29 cellular contexts compared by ENCODE assay signal in the genomic region with DNA sequence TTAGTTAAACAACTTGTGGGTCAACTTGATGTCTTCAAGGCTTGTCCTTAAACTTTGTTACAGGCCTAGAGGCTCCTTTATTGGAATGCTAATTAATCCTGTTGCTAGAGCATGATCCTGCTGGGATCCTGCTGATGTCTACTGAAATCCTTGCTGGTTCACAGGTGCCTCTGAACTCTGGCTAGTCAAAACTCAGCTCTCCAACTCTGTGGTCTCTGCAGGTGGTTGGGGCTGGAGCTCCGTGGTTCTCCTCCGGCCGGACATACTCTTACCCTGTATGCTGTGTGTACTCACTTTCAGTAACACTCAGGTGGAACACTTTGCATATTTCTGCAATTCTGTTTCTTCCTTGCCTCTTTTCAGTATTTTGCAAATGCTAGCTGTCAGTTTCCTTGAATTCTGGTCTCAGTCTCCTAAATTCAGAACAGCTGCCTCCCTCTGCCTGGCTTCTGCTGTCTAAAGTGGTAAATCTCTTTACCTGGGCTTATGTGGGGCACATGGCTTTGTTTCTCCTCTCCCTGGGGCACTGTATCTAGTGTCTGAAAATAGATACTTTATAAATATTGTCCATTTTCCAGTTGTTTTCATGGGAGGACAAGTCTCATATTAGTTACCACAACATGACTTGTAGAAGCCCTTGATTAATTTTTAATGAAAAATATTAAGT.
DNase-seq lines count a peak whose midpoint lies in the region; ATAC-seq, FAIRE-seq and TF ChIP-seq lines count a peak whose summit lies in the region.
"Had no signal": no experiment of that assay in that cellular context is flagged by ENCODE, and none has a peak within 500 bp of the region (broad histone marks: within the 10 kb centered on the region; RNA-seq: fewer than 3 reads in every experiment).

No MANE protein-coding gene starts in this region.

- H3K9ac ChIP-seq in GM12878 (ENCODE audit: control insufficient read depth, insufficient read depth, low read length), result no peak overlapping the region
- H3K9ac ChIP-seq: SK-N-SH had no signal

- H3K4me3 ChIP-seq in GM12878, result no peak overlapping the region
- no peak overlapping the region for H3K4me3 ChIP-seq in transverse colon
- H3K4me3 ChIP-seq: ovary had no signal

- peaks cover 18% of the 10 kb centered on the region for H3K4me1 ChIP-seq in GM12878 (ENCODE audit: control insufficient read depth, insufficient read depth, low read length)
- no peaks in the 10 kb centered on the region for H3K4me1 ChIP-seq in transverse colon
- H3K4me1 ChIP-seq: BE2C had no signal

- H3K9me3 ChIP-seq in GM12878 (replicated peaks; ENCODE audit: control insufficient read depth, insufficient read depth, low read length), result no peaks in the 10 kb centered on the region
- H3K9me3 ChIP-seq in transverse colon, result no peaks in the 10 kb centered on the region
- H3K9me3 ChIP-seq: BE2C, ovary, SK-N-SH had no signal

- intact Hi-C loops in GM12878 (cut with micrococcal nuclease; ENCODE audit: unreplicated experiment) (no loop called here), transverse colon (cut with DNase I; ENCODE audit: low total_unique reads) (no loop called here)

- BruUV-seq in GM12878 (replicated peaks; lab: Mats Ljungman, UMichigan), result no TSS peak

- no peaks in the 10 kb centered on the region; a peak in 1 of 4 replicates for H3K36me3 ChIP-seq in GM12878 (ENCODE audit: control insufficient read depth in 2 of 2, insufficient read depth in 2 of 2, low read length in 1 of 2)
- H3K36me3 ChIP-seq in transverse colon, result peaks cover 0 to 5% (median 2%) of the 10 kb centered on the region in 4 donors
- H3K36me3 ChIP-seq: BE2C, ovary had no signal

- no peak overlapping the region for H3K4me2 ChIP-seq in GM12878 (ENCODE audit: control insufficient read depth, insufficient read depth)
- H3K4me2 ChIP-seq: SK-N-SH had no signal

- 85% methylated on average over 3 of the region's 3 CpGs for WGBS in GM12878 (ENCODE audit: insufficient coverage, insufficient replicate concordance, low lambda C conversion rate, missing lambda C conversion rate)
- WGBS in transverse colon (ENCODE audit: low coverage in 1 of 2), 2 donors, result 93% methylated on average over 3 of the region's 3 CpGs

- no peak overlapping the region; the same call in 1 of the 2 replicates for H3K27ac ChIP-seq in GM12878 (ENCODE audit: control insufficient read depth, insufficient read depth)
- no peak overlapping the region for H3K27ac ChIP-seq in transverse colon
- H3K27ac ChIP-seq: ovary had no signal

- no peak overlapping the region; the same call in 1 of the 2 replicates for H2AFZ ChIP-seq in GM12878 (ENCODE audit: control insufficient read depth, low read depth, low read length)

- no peaks in the 10 kb centered on the region for H3K79me2 ChIP-seq in GM12878 (ENCODE audit: control insufficient read depth, insufficient read depth, low read length)

- TF ChIP-seq RAD21 in GM12878 (IDR thresholded peaks at IDR 0.05; ENCODE audit: insufficient read depth, low read depth, low read length), result no peak

- CTCF ChIA-PET in GM12878 (lab: Yijun Ruan, JAX), result no interaction called here

- in situ Hi-C loops in GM12878 (cut with MboI), result no loop called here
- in situ Hi-C loops in transverse colon (cut with MboI; ENCODE audit: low pct_ligation_motif_present in 1 of 4, low pct_unique_long_range_greater_than_20kb in 1 of 4, low sequenced_read_pairs in 3 of 4), result no loop called here

- ATAC-seq in HG03342 (IDR thresholded peaks at IDR 0.05; ENCODE audit: unreplicated experiment) (peak; percentile 62), GM12878 (peak; percentile 29; the same call in 1 of the 3 replicates), HG03159 (IDR thresholded peaks at IDR 0.05; ENCODE audit: unreplicated experiment) (no peak)
- ATAC-seq: activated CD8-positive, alpha-beta T cell treated with anti-CD3 and anti-CD28 coated beads, Interleukin-2, amount 10 ng/mL, durations not matched to agents 7 days and 5 days; esophagus mucosa; natural killer cell; right cardiac atrium had no signal

- peak; percentile 10 for DNase-seq in NCI-H82 (lab: John Stamatoyannopoulos, UW)
- DNase-seq in NCI-H82 treated with DMSO at 0.1 percent for 48 hours (lab: John Stamatoyannopoulos, UW; ENCODE audit: unreplicated experiment), result no peak
- DNase-seq in GM12878 (ENCODE audit: low read depth, low spot score), result no peak
- DNase-seq in transverse colon, result peak; percentile 17
- DNase-seq in NAMALWA (ENCODE audit: low spot score), result no peak
- DNase-seq in SKM-1 (lab: John Stamatoyannopoulos, UW; ENCODE audit: unreplicated experiment), result no peak
- DNase-seq: 8988T; activated B cell treated with CpG ODN at 0.5 μM for 24 hours; activated CD8-positive, alpha-beta T cell treated with anti-CD3 and anti-CD28 coated beads, Interleukin-2, amount 10 ng/mL, durations not matched to agents 7 days and 5 days; activated naive CD4-positive, alpha-beta T cell treated with Interleukin-2 at 50 U/mL for 16 hours; activated T-cell treated with anti-CD3 and anti-CD28 coated beads, Interleukin-2, amount 50 U/mL, for 24 hours; BE2C; COR-L47; effector CD8-positive, alpha-beta T cell; GOT3; natural killer cell; NCI-H1930; NCI-H345; NK-92 treated with Interleukin-12 subunit alpha and Interleukin-12 subunit beta, amount 100 ng/mL, for 24 hours; ovary; right cardiac atrium; SK-N-SH had no signal

- H3K27me3 ChIP-seq in GM12878 (replicated peaks in 1 of 2; ENCODE audit: control insufficient read depth in 2 of 2, insufficient read depth in 2 of 2, low read length in 1 of 2), result no peaks in the 10 kb centered on the region
- H3K27me3 ChIP-seq in transverse colon, result no peaks in the 10 kb centered on the region
- H3K27me3 ChIP-seq: BE2C, ovary had no signal

- no peak for FAIRE-seq in GM12878 (lab: Jason Lieb, UNC)
- FAIRE-seq: astrocyte, frontal cortex, RCC 7860, urothelium cell line had no signal

- RAD21 ChIA-PET in GM12878 (lab: Charles Lee; ENCODE audit: unreplicated experiment), result no interaction called here

- H4K20me1 ChIP-seq in GM12878 (ENCODE audit: control insufficient read depth, insufficient read depth), result no peaks in the 10 kb centered on the region

- no peak for TF ChIP-seq EP300 in GM12878 (IDR thresholded peaks at IDR 0.05; ENCODE audit: borderline replicate concordance in 1 of 2, control insufficient read depth in 1 of 2, low read depth in 2 of 2, low read length in 2 of 2)
- no peak for TF ChIP-seq EP300 in transverse colon (IDR thresholded peaks at IDR 0.05; ENCODE audit: low read depth)

- SMC1A ChIA-PET in GM12878 (lab: Charles Lee; ENCODE audit: uncharacterized antibody, unreplicated experiment), result no interaction called here

- TF ChIP-seq POLR2A in GM12878 (IDR thresholded peaks at IDR 0.05; ENCODE audit: low read depth, low read length) (no peak), transverse colon (IDR thresholded peaks at IDR 0.05) (no peak)

- POLR2A ChIA-PET in GM12878 (lab: Charles Lee), result no interaction called here

- no peak for TF ChIP-seq CTCF in GM12878 (IDR thresholded peaks at IDR 0.05 in 2 of 3, conservative IDR thresholded peaks at IDR 0.05 in 1 of 3; ENCODE audit: control insufficient read depth in 2 of 3, extremely low read depth in 1 of 3, insufficient read depth in 1 of 3, low read depth in 3 of 3, low read length in 3 of 3)
- TF ChIP-seq CTCF in transverse colon (IDR thresholded peaks at IDR 0.05), result no peak

TF ChIP-seq in GM12878, 131 proteins besides CTCF, POLR2A, EP300 and RAD21:
- TF ChIP-seq TCF3 (IDR thresholded peaks at IDR 0.05; ENCODE audit: borderline replicate concordance, insufficient read depth, low read depth, low read length), result 0 out of 2 replicates have a peak, but pooled peaks have one; percentile 32
- peak; percentile 26; the same call in 1 of the 2 replicates for TF ChIP-seq RUNX3 (IDR thresholded peaks at IDR 0.05; ENCODE audit: low read length)
- TF ChIP-seq LARP7 (IDR thresholded peaks at IDR 0.05), result no peak

Comparison
In these comparisons a context has a peak if more than half of its experiments do, and no peak if none do; other contexts are left out.
1. DNase-seq: peak in NCI-H82 (single experiment) and transverse colon (single experiment); none in NCI-H82 treated with DMSO at 0.1 percent for 48 hours (single experiment), GM12878 (single experiment), NAMALWA (single experiment) and SKM-1 (single experiment).